ENCODE assay signal across 8 cellular contexts in the genomic region with DNA sequence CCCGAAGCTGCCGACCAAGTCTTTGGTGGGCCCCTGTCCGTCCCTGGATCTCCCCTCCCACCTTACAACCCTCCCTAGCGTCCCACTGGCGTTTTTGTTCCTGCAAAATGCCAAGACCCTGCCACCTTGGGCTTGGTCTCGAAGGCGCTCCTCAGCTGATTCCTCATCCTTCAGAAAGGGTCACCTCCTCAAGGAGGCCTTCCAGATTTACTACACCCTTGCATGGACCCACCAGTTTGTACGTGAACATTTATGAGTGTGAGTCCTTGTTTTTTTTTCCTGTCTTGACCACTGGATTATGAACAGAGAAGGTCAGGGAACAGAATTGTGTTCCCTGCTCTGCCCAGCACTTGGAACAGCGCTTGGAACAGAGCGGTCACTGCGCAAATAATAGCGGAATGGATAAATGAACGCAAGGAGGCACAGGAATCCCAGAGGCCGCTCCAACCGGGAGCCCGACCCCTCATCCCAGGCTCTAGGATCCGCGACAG. TPM values are rescaled to one million over a fixed set of nuclear protein-coding genes. Genes with fewer than 3 reads are reported as not detected.
DNase-seq lines count a peak whose midpoint lies in the region; ATAC-seq, FAIRE-seq and TF ChIP-seq lines count a peak whose summit lies in the region.
"Had no signal": no experiment of that assay in that cellular context is flagged by ENCODE, and none has a peak within 500 bp of the region (broad histone marks: within the 10 kb centered on the region; RNA-seq: fewer than 3 reads in every experiment).

No MANE protein-coding gene starts in this region.

- peak overlapping the region; percentile 92 for H3K4me2 ChIP-seq in keratinocyte (ENCODE audit: control insufficient read depth, extremely low read depth, insufficient read depth, low read depth, low read length)

- peaks cover 41% of the 10 kb centered on the region for H3K27me3 ChIP-seq in HUES48 (ENCODE audit: control insufficient read depth, insufficient read depth, low read length)
- H3K27me3 ChIP-seq in keratinocyte (ENCODE audit: control insufficient read depth, extremely low read depth, insufficient read depth, low read length), result peaks cover 34% of the 10 kb centered on the region
- H3K27me3 ChIP-seq in stomach smooth muscle (ENCODE audit: control insufficient read depth in 1 of 2, insufficient read depth in 2 of 2, low read length in 2 of 2), result peaks cover 35 to 42% of the 10 kb centered on the region in 2 donors

- H3K9ac ChIP-seq in HUES48 (ENCODE audit: low read depth, low read length) (no peak overlapping the region), keratinocyte (ENCODE audit: control insufficient read depth, extremely low read depth, insufficient read depth, low read length) (no peak overlapping the region), stomach smooth muscle (ENCODE audit: low read length in 2 of 2) (no peak overlapping the region)

- peaks cover 2% of the 10 kb centered on the region for H3K79me2 ChIP-seq in keratinocyte (ENCODE audit: control insufficient read depth, insufficient read depth, low read length)

- peaks cover 2% of the 10 kb centered on the region for H3K9me1 ChIP-seq in keratinocyte (ENCODE audit: control insufficient read depth, extremely low read depth, insufficient read depth, low read length)

- H3K36me3 Mint-ChIP-seq in activated T-helper 17 cell treated with anti-CD3 and anti-CD28 coated beads, Interleukin-2, amount 50 U/mL, for 72 hours (ENCODE audit: low read depth), result peaks cover 8% of the 10 kb centered on the region

- DNase-seq in keratinocyte (ENCODE audit: low read depth, low spot score), result no peak
- no peak for DNase-seq in hippocampal formation (lab: John Stamatoyannopoulos, UW)

- H3K27me3 Mint-ChIP-seq in activated T-helper 17 cell treated with anti-CD3 and anti-CD28 coated beads, Interleukin-2, amount 50 U/mL, for 72 hours, result peaks cover 8% of the 10 kb centered on the region

- H3K4me3 Mint-ChIP-seq in activated T-helper 17 cell treated with anti-CD3 and anti-CD28 coated beads, Interleukin-2, amount 50 U/mL, for 72 hours, result peak overlapping the region; percentile 79

- ATAC-seq in activated T-helper 17 cell treated with anti-CD3 and anti-CD28 coated beads, Interleukin-2, amount 50 U/mL, for 72 hours (replicated peaks), result no peak
- ATAC-seq in GM21381 (IDR thresholded peaks at IDR 0.05; ENCODE audit: unreplicated experiment) (no peak), GM21423 (IDR thresholded peaks at IDR 0.05; ENCODE audit: unreplicated experiment) (no peak)

- peak overlapping the region; percentile 81 for H3K4me3 ChIP-seq in HUES48 (ENCODE audit: low read depth, low read length)
- H3K4me3 ChIP-seq in keratinocyte (ENCODE audit: control insufficient read depth in 2 of 3, extremely low read depth in 1 of 3, insufficient read depth in 2 of 3, low read depth in 1 of 3, low read length in 3 of 3), result no peak overlapping the region
- H3K4me3 ChIP-seq in stomach smooth muscle (ENCODE audit: low read length in 2 of 2), result peak overlapping the region; percentile 63 to 76

- H3K27ac Mint-ChIP-seq in activated T-helper 17 cell treated with anti-CD3 and anti-CD28 coated beads, Interleukin-2, amount 50 U/mL, for 72 hours, result no peak overlapping the region

- peaks cover 27% of the 10 kb centered on the region for H3K4me1 ChIP-seq in HUES48 (ENCODE audit: control insufficient read depth, insufficient read depth, low read length)
- peaks cover 38% of the 10 kb centered on the region for H3K4me1 ChIP-seq in keratinocyte (ENCODE audit: control insufficient read depth, extremely low read depth, insufficient read depth, low read length)
- peaks cover 24% of the 10 kb centered on the region for H3K4me1 ChIP-seq in stomach smooth muscle (ENCODE audit: control insufficient read depth, insufficient read depth, low read length)

- no peaks in the 10 kb centered on the region for H3K4me1 Mint-ChIP-seq in activated T-helper 17 cell treated with anti-CD3 and anti-CD28 coated beads, Interleukin-2, amount 50 U/mL, for 72 hours

- H3K36me3 ChIP-seq in HUES48 (ENCODE audit: control insufficient read depth, insufficient read depth, low read length) (peaks cover 20% of the 10 kb centered on the region), keratinocyte (ENCODE audit: control insufficient read depth in 2 of 2, extremely low read depth in 1 of 2, insufficient read depth in 2 of 2, low read length in 2 of 2) (peaks cover 7 to 20% of the 10 kb centered on the region in 2 experiments), stomach smooth muscle (ENCODE audit: control insufficient read depth in 2 of 2, insufficient read depth in 2 of 2, low read length in 2 of 2) (peaks cover 11 to 18% of the 10 kb centered on the region in 2 donors)

- no peaks in the 10 kb centered on the region for H4K20me1 ChIP-seq in keratinocyte (ENCODE audit: control insufficient read depth, extremely low read depth, insufficient read depth, low read length)

- H3K9me3 Mint-ChIP-seq in activated T-helper 17 cell treated with anti-CD3 and anti-CD28 coated beads, Interleukin-2, amount 50 U/mL, for 72 hours, result no peaks in the 10 kb centered on the region

- no peak for TF ChIP-seq CTCF in keratinocyte (optimal IDR thresholded peaks at IDR 0.05 in 1 of 3, IDR thresholded peaks at IDR 0.05 in 1 of 3, conservative IDR thresholded peaks at IDR 0.05 in 1 of 3; ENCODE audit: extremely low read depth in 1 of 3, insufficient read depth in 2 of 3, low read length in 3 of 3)

- H3K27ac ChIP-seq in HUES48 (ENCODE audit: low read depth, low read length) (peak overlapping the region; percentile 87), keratinocyte (ENCODE audit: control insufficient read depth, insufficient read depth, low read length) (no peak overlapping the region), stomach smooth muscle (ENCODE audit: low read length) (no peak overlapping the region)

- no peak for FAIRE-seq in keratinocyte (lab: Jason Lieb, UNC)

- dilution Hi-C loops in keratinocyte (cut with MboI; ENCODE audit: extremely low pct_ligation_motif_present, low sequenced_read_pairs), result no loop called here

- H2AFZ ChIP-seq in keratinocyte (ENCODE audit: control insufficient read depth, low read length), result no peak overlapping the region

- no peaks in the 10 kb centered on the region for H3K9me3 ChIP-seq in HUES48 (ENCODE audit: control insufficient read depth, insufficient read depth, low read length)
- no peaks in the 10 kb centered on the region for H3K9me3 ChIP-seq in keratinocyte (ENCODE audit: control insufficient read depth, low read depth, low read length)
- H3K9me3 ChIP-seq in stomach smooth muscle (ENCODE audit: control insufficient read depth in 2 of 2, low read length in 2 of 2), result no peaks in the 10 kb centered on the region

RNA-seq across cellular contexts. Expression of a gene that starts 0.9 kb away (rescaled TPM):
- 10 to 100 TPM; 12.4 to 28.5 TPM for total RNA-seq in activated T-helper 17 cell treated with anti-CD3 and anti-CD28 coated beads, Interleukin-2, amount 50 U/mL, for 72 hours
- 10.3 to 13.4 TPM (median 12.0 TPM) in 3 replicates for polyA plus RNA-seq in keratinocyte
- polyA plus RNA-seq in keratinocyte (2011; ENCODE audit: low read depth), result 10.4 TPM
- 5.7 and 7.9 TPM in 2 replicates for polyA plus RNA-seq in keratinocyte (2011; cell fraction: cytosol; rRNA removed)
- polyA plus RNA-seq in keratinocyte (2011; cell fraction: nucleus; rRNA removed), result 6.2 and 7.1 TPM in 2 replicates
- polyA plus RNA-seq in keratinocyte (2012; ENCODE audit: low replicate concordance), result 14.5 and 29.1 TPM in 2 replicates
- polyA minus RNA-seq in keratinocyte, result 2.9 to 13.9 TPM (median 6.6 TPM) in 3 replicates
- 28.2 TPM for polyA minus RNA-seq in keratinocyte (2011; cell fraction: cytosol; rRNA and poly(A)+ RNA removed)
- polyA minus RNA-seq in keratinocyte (2011; cell fraction: nucleus; rRNA and poly(A)+ RNA removed), result 2.7 and 3.3 TPM in 2 replicates

RNA-seq across cellular contexts. Expression of a gene that starts 1.8 kb away (rescaled TPM):
- 1 to 10 TPM in 1 of 2 donors, not detected in 1; 1.0 TPM for total RNA-seq in activated T-helper 17 cell treated with anti-CD3 and anti-CD28 coated beads, Interleukin-2, amount 50 U/mL, for 72 hours
- polyA plus RNA-seq in keratinocyte, result 0.38 to 1.1 TPM (median 0.54 TPM) in 3 replicates
- not detected for polyA plus RNA-seq in keratinocyte (2011; ENCODE audit: low read depth)
- 0.27 and 1.4 TPM in 2 replicates for polyA plus RNA-seq in keratinocyte (2011; cell fraction: cytosol; rRNA removed)
- 0.37 and 0.81 TPM in 2 replicates for polyA plus RNA-seq in keratinocyte (2011; cell fraction: nucleus; rRNA removed)
- polyA plus RNA-seq in keratinocyte (2012; ENCODE audit: low replicate concordance), result 0.27 and 0.88 TPM in 2 replicates
- polyA minus RNA-seq in keratinocyte, result not detected in 3 replicates
- 2.9 TPM for polyA minus RNA-seq in keratinocyte (2011; cell fraction: cytosol; rRNA and poly(A)+ RNA removed)
- polyA minus RNA-seq in keratinocyte (2011; cell fraction: nucleus; rRNA and poly(A)+ RNA removed), result not detected in 2 replicates

RNA-seq across cellular contexts. Expression of a gene that starts 6.7 kb away (rescaled TPM):
- total RNA-seq in activated T-helper 17 cell treated with anti-CD3 and anti-CD28 coated beads, Interleukin-2, amount 50 U/mL, for 72 hours, result 1 to 10 TPM; 5.9 to 7.9 TPM
- polyA plus RNA-seq in keratinocyte, result 0.12 to 0.30 TPM (median 0.28 TPM) in 3 replicates
- not detected for polyA plus RNA-seq in keratinocyte (2011; ENCODE audit: low read depth)
- 0.12 and 0.29 TPM in 2 replicates for polyA plus RNA-seq in keratinocyte (2011; cell fraction: cytosol; rRNA removed)
- polyA plus RNA-seq in keratinocyte (2011; cell fraction: nucleus; rRNA removed), result 0.13 and 0.19 TPM in 2 replicates
- 0.27 and 0.29 TPM in 2 replicates for polyA plus RNA-seq in keratinocyte (2012; ENCODE audit: low replicate concordance)
- 0.16 to 0.30 TPM in 2 of 3 replicates, not detected in the other for polyA minus RNA-seq in keratinocyte
- polyA minus RNA-seq in keratinocyte (2011; cell fraction: cytosol; rRNA and poly(A)+ RNA removed), result not detected
- not detected in 2 replicates for polyA minus RNA-seq in keratinocyte (2011; cell fraction: nucleus; rRNA and poly(A)+ RNA removed)

RNA-seq across cellular contexts. Expression of a gene that starts 11.2 kb away (rescaled TPM):
- 10 to 100 TPM; 23.0 to 37.3 TPM for total RNA-seq in activated T-helper 17 cell treated with anti-CD3 and anti-CD28 coated beads, Interleukin-2, amount 50 U/mL, for 72 hours
- 27.8 to 45.1 TPM (median 40.1 TPM) in 3 replicates for polyA plus RNA-seq in keratinocyte
- polyA plus RNA-seq in keratinocyte (2011; ENCODE audit: low read depth), result 43.5 TPM
- 22.8 and 61.3 TPM in 2 replicates for polyA plus RNA-seq in keratinocyte (2011; cell fraction: cytosol; rRNA removed)
- polyA plus RNA-seq in keratinocyte (2011; cell fraction: nucleus; rRNA removed), result 51.3 and 60.4 TPM in 2 replicates
- 49.3 and 57.0 TPM in 2 replicates for polyA plus RNA-seq in keratinocyte (2012; ENCODE audit: low replicate concordance)
- 68.2 to 114 TPM (median 76.7 TPM) in 3 replicates for polyA minus RNA-seq in keratinocyte
- 132 TPM for polyA minus RNA-seq in keratinocyte (2011; cell fraction: cytosol; rRNA and poly(A)+ RNA removed)
- 56.5 and 64.3 TPM in 2 replicates for polyA minus RNA-seq in keratinocyte (2011; cell fraction: nucleus; rRNA and poly(A)+ RNA removed)

RNA-seq across cellular contexts. Expression of a gene that starts 16.4 kb away (rescaled TPM):
- total RNA-seq in activated T-helper 17 cell treated with anti-CD3 and anti-CD28 coated beads, Interleukin-2, amount 50 U/mL, for 72 hours, result under 1 TPM in 1 of 2 donors, not detected in 1; 0.32 TPM
- polyA plus RNA-seq in keratinocyte, result not detected in 3 replicates
- not detected for polyA plus RNA-seq in keratinocyte (2011; ENCODE audit: low read depth)
- polyA plus RNA-seq in keratinocyte (2011; cell fraction: cytosol; rRNA removed), result not detected in 2 replicates
- not detected in 2 replicates for polyA plus RNA-seq in keratinocyte (2011; cell fraction: nucleus; rRNA removed)
- polyA plus RNA-seq in keratinocyte (2012; ENCODE audit: low replicate concordance), result not detected in 2 replicates
- polyA minus RNA-seq in keratinocyte, result not detected in 3 replicates
- polyA minus RNA-seq in keratinocyte (2011; cell fraction: cytosol; rRNA and poly(A)+ RNA removed), result not detected
- not detected in 2 replicates for polyA minus RNA-seq in keratinocyte (2011; cell fraction: nucleus; rRNA and poly(A)+ RNA removed)
- total RNA-seq: mucosa of gallbladder had no signal

Comparison
In these comparisons a context has a peak if more than half of its experiments do, and no peak if none do; other contexts are left out.
1. H3K4me3 ChIP-seq: peak in HUES48 (single experiment) and stomach smooth muscle (2 of 2); none in keratinocyte (0 of 3).